ENCODE assay signal across 1 cellular context in the genomic region with DNA sequence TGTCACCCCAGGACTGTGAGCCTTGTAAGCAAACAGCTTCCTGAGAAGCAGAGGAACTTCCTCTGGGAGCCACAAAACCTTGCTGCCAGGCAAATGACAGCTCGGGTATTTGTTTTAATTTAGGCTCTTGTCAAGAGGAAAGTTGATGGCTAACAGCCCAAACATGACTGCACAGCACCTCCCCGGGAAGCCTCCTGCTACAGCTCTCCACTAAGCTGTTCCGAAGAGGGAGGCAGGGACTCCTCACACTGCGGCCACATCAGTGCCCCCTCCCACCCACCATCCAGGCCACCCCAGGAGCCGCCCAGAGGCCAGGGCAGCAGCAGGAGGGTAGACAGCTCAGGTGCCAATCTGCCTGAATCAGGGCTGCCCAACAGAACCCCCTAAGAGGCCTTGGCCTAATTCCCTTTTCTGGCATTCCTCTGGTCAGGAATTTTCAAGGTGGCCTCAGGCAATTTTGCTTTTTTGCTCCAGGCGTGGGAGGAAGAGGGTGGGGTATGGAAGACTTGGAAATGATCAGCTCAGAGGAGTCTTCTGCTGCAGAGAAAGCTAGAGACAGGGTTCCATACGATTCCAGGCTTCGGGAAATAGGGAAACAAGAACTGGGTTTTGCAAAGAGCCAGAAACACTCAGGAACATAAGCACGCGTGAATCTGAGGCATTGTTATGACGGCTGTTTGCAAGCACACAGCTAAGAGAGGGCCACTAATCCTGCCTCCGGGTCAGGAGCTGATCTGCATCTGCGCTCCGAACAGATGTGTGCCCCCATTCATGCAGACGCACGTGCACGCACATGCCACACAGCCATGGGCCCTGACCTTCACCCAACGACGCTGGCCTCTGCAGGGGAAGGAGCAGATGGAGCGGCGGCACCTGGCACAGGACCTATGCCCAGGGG.
TF ChIP-seq lines count a peak whose summit lies in the region.

No MANE protein-coding gene starts in this region.

TF ChIP-seq in GM23338, 12 proteins besides CTCF, POLR2A, EP300 and RAD21 (continued from another document):
- TF ChIP-seq, protein P1, sequence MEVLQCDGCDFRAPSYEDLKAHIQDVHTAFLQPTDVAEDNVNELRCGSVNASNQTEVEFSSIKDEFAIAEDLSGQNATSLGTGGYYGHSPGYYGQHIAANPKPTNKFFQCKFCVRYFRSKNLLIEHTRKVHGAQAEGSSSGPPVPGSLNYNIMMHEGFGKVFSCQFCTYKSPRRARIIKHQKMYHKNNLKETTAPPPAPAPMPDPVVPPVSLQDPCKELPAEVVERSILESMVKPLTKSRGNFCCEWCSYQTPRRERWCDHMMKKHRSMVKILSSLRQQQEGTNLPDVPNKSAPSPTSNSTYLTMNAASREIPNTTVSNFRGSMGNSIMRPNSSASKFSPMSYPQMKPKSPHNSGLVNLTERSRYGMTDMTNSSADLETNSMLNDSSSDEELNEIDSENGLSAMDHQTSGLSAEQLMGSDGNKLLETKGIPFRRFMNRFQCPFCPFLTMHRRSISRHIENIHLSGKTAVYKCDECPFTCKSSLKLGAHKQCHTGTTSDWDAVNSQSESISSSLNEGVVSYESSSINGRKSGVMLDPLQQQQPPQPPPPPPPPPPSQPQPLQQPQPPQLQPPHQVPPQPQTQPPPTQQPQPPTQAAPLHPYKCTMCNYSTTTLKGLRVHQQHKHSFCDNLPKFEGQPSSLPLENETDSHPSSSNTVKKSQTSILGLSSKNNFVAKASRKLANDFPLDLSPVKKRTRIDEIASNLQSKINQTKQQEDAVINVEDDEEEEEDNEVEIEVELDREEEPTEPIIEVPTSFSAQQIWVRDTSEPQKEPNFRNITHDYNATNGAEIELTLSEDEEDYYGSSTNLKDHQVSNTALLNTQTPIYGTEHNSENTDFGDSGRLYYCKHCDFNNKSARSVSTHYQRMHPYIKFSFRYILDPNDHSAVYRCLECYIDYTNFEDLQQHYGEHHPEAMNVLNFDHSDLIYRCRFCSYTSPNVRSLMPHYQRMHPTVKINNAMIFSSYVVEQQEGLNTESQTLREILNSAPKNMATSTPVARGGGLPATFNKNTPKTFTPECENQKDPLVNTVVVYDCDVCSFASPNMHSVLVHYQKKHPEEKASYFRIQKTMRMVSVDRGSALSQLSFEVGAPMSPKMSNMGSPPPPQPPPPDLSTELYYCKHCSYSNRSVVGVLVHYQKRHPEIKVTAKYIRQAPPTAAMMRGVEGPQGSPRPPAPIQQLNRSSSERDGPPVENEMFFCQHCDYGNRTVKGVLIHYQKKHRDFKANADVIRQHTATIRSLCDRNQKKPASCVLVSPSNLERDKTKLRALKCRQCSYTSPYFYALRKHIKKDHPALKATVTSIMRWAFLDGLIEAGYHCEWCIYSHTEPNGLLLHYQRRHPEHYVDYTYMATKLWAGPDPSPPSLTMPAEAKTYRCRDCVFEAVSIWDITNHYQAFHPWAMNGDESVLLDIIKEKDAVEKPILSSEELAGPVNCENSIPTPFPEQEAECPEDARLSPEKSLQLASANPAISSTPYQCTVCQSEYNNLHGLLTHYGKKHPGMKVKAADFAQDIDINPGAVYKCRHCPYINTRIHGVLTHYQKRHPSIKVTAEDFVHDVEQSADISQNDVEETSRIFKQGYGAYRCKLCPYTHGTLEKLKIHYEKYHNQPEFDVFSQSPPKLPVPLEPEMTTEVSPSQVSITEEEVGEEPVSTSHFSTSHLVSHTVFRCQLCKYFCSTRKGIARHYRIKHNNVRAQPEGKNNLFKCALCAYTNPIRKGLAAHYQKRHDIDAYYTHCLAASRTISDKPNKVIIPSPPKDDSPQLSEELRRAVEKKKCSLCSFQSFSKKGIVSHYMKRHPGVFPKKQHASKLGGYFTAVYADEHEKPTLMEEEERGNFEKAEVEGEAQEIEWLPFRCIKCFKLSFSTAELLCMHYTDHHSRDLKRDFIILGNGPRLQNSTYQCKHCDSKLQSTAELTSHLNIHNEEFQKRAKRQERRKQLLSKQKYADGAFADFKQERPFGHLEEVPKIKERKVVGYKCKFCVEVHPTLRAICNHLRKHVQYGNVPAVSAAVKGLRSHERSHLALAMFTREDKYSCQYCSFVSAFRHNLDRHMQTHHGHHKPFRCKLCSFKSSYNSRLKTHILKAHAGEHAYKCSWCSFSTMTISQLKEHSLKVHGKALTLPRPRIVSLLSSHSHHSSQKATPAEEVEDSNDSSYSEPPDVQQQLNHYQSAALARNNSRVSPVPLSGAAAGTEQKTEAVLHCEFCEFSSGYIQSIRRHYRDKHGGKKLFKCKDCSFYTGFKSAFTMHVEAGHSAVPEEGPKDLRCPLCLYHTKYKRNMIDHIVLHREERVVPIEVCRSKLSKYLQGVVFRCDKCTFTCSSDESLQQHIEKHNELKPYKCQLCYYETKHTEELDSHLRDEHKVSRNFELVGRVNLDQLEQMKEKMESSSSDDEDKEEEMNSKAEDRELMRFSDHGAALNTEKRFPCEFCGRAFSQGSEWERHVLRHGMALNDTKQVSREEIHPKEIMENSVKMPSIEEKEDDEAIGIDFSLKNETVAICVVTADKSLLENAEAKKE (CRISPR knock-in tag; IDR thresholded peaks at IDR 0.05): no peak
- TF ChIP-seq EZH2 (IDR thresholded peaks at IDR 0.05; ENCODE audit: low read depth, unreplicated experiment) (no peak), STAT1 (IDR thresholded peaks at IDR 0.05; ENCODE audit: unreplicated experiment) (no peak), POLR2AphosphoS5 (IDR thresholded peaks at IDR 0.05; ENCODE audit: low read depth) (no peak), ZNF331 (CRISPR knock-in tag; IDR thresholded peaks at IDR 0.05; ENCODE audit: low read depth) (no peak), NANOG (IDR thresholded peaks at IDR 0.05; ENCODE audit: borderline replicate concordance) (no peak), CREB1 (CRISPR knock-in tag; IDR thresholded peaks at IDR 0.05; ENCODE audit: low read depth) (no peak), ZNF114 (CRISPR knock-in tag; IDR thresholded peaks at IDR 0.05) (no peak)
- TF ChIP-seq, protein P2, sequence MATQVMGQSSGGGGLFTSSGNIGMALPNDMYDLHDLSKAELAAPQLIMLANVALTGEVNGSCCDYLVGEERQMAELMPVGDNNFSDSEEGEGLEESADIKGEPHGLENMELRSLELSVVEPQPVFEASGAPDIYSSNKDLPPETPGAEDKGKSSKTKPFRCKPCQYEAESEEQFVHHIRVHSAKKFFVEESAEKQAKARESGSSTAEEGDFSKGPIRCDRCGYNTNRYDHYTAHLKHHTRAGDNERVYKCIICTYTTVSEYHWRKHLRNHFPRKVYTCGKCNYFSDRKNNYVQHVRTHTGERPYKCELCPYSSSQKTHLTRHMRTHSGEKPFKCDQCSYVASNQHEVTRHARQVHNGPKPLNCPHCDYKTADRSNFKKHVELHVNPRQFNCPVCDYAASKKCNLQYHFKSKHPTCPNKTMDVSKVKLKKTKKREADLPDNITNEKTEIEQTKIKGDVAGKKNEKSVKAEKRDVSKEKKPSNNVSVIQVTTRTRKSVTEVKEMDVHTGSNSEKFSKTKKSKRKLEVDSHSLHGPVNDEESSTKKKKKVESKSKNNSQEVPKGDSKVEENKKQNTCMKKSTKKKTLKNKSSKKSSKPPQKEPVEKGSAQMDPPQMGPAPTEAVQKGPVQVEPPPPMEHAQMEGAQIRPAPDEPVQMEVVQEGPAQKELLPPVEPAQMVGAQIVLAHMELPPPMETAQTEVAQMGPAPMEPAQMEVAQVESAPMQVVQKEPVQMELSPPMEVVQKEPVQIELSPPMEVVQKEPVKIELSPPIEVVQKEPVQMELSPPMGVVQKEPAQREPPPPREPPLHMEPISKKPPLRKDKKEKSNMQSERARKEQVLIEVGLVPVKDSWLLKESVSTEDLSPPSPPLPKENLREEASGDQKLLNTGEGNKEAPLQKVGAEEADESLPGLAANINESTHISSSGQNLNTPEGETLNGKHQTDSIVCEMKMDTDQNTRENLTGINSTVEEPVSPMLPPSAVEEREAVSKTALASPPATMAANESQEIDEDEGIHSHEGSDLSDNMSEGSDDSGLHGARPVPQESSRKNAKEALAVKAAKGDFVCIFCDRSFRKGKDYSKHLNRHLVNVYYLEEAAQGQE (IDR thresholded peaks at IDR 0.05; ENCODE audit: unreplicated experiment): no peak
